ENCODE assay signal across 17 cellular contexts in genomic region chr18:42915240-42915791, GRCh38.
DNase-seq lines count a peak whose midpoint lies in the region; ATAC-seq and TF ChIP-seq lines count a peak whose summit lies in the region.
"Had no signal": no experiment of that assay in that cellular context is flagged by ENCODE, and none has a peak within 500 bp of the region (broad histone marks: within the 10 kb centered on the region; RNA-seq: fewer than 3 reads in every experiment).

No MANE protein-coding gene starts in this region.

- CTCF ChIA-PET in HEK293 (lab: Yijun Ruan, JAX), result interaction anchor here (0.7 to 0.9 kb wide), 2 partner anchors 8 to 814 kb away, joined by 3 read pairs; no protein-coding TSS in a partner anchor
- CTCF ChIA-PET in MCF 10A (lab: Yijun Ruan, JAX), result interaction anchor here (0.7 kb wide), 1 partner anchor 319 kb away, joined by 3 read pairs; no protein-coding TSS in a partner anchor

- H3K36me3 Mint-ChIP-seq in MCF 10A (ENCODE audit: insufficient read depth, unreplicated experiment), result no peaks in the 10 kb centered on the region

- TF ChIP-seq POLR2A in prostate gland (IDR thresholded peaks at IDR 0.05), result no peak

- H3K4me1 ChIP-seq in HEK293 (ENCODE audit: control insufficient read depth, insufficient read depth, low read length) (peaks cover 7% of the 10 kb centered on the region; the same call in 1 of the 2 replicates), prostate gland (replicated peaks) (no peaks in the 10 kb centered on the region)
- H3K4me1 ChIP-seq: BE2C, suprapubic skin, vagina had no signal

- no TSS peak for BruUV-seq in MCF 10A (replicated peaks; lab: Mats Ljungman, UMichigan)

- H3K27ac Mint-ChIP-seq in MCF 10A (ENCODE audit: low read depth, unreplicated experiment), result no peak overlapping the region

- POLR2A ChIA-PET in HEK293 (lab: Yijun Ruan, JAX), result no interaction called here
- POLR2A ChIA-PET in MCF 10A (lab: Yijun Ruan, JAX), result no interaction called here

- 47% methylated on average over 3 of the region's 3 CpGs for WGBS in prostate gland

- H3K9me3 ChIP-seq in HEK293 (ENCODE audit: control insufficient read depth, insufficient read depth, low read depth, low read length) (no peaks in the 10 kb centered on the region), prostate gland (no peaks in the 10 kb centered on the region)
- H3K9me3 ChIP-seq: BE2C, vagina had no signal

- no peak overlapping the region for H3K27ac ChIP-seq in HEK293 (ENCODE audit: extremely low read depth, low read depth, low read length)
- no peak overlapping the region for H3K27ac ChIP-seq in prostate gland
- H3K27ac ChIP-seq: skin epidermis, suprapubic skin, vagina had no signal

- TF ChIP-seq CTCF in HEK293 (tag by site-specific recombination; IDR thresholded peaks at IDR 0.05) (no peak), prostate gland (IDR thresholded peaks at IDR 0.05) (no peak), MCF 10A (IDR thresholded peaks at IDR 0.05; ENCODE audit: unreplicated experiment) (no peak)

- no peak overlapping the region for H3K4me3 ChIP-seq in HEK293 (ENCODE audit: low read depth, low read length)
- no peak overlapping the region for H3K4me3 ChIP-seq in prostate gland
- H3K4me3 ChIP-seq: skin epidermis, suprapubic skin, vagina had no signal

- DNase-seq in NCI-H2107 (lab: John Stamatoyannopoulos, UW) (peak; percentile 29), SHP77 treated with DMSO at 0.1 percent for 48 hours (lab: John Stamatoyannopoulos, UW) (peak; percentile 72), superior temporal gyrus (ENCODE audit: extremely low spot score) (peak; percentile 16), prostate gland (ENCODE audit: low spot score) (no peak), MCF 10A (ENCODE audit: unreplicated experiment) (no peak)
- DNase-seq: activated naive CD4-positive, alpha-beta T cell treated with anti-CD3 and anti-CD28 coated beads, Interleukin-2, amount 50 U/mL, for 16 hours; activated T-cell treated with anti-CD3 and anti-CD28 coated beads for 4 hours; BE2C; Kasumi-1; NCI-H2171; stimulated activated CD4-positive, alpha-beta T cell treated with anti-CD3 and anti-CD28 coated beads, Interleukin-4, amount 100 ng/mL, for 24 hours; SW 1271 had no signal

- peaks cover 8% of the 10 kb centered on the region for H3K27me3 Mint-ChIP-seq in MCF 10A (ENCODE audit: insufficient read depth, unreplicated experiment)

- ATAC-seq in HG03469 (IDR thresholded peaks at IDR 0.05; ENCODE audit: unreplicated experiment), result no peak

- intact Hi-C loops in prostate gland (cut with DNase I), result no loop called here
- intact Hi-C loops in MCF 10A (cut with micrococcal nuclease), result no loop called here

- no peaks in the 10 kb centered on the region for H3K4me1 Mint-ChIP-seq in MCF 10A (ENCODE audit: insufficient read depth, unreplicated experiment)

- H3K9me3 Mint-ChIP-seq in MCF 10A (ENCODE audit: unreplicated experiment), result no peaks in the 10 kb centered on the region

- H3K36me3 ChIP-seq in HEK293 (ENCODE audit: control insufficient read depth in 2 of 2, insufficient read depth in 1 of 2, low read length in 2 of 2) (no peaks in the 10 kb centered on the region), prostate gland (no peaks in the 10 kb centered on the region)
- H3K36me3 ChIP-seq: BE2C, suprapubic skin, vagina had no signal

- H3K27me3 ChIP-seq in prostate gland (replicated peaks; ENCODE audit: insufficient read depth), result no peaks in the 10 kb centered on the region
- H3K27me3 ChIP-seq: BE2C, suprapubic skin, vagina had no signal

- H3K4me3 Mint-ChIP-seq in MCF 10A (ENCODE audit: unreplicated experiment), result no peak overlapping the region

TF ChIP-seq in HEK293, 187 proteins besides CTCF, POLR2A, EP300 and RAD21:
- TF ChIP-seq ZNF510 (tag by site-specific recombination; IDR thresholded peaks at IDR 0.05; ENCODE audit: insufficient replicate concordance) (peak; percentile 8), INSM2 (tag by site-specific recombination; IDR thresholded peaks at IDR 0.05) (no peak)
- TF ChIP-seq, protein P1, sequence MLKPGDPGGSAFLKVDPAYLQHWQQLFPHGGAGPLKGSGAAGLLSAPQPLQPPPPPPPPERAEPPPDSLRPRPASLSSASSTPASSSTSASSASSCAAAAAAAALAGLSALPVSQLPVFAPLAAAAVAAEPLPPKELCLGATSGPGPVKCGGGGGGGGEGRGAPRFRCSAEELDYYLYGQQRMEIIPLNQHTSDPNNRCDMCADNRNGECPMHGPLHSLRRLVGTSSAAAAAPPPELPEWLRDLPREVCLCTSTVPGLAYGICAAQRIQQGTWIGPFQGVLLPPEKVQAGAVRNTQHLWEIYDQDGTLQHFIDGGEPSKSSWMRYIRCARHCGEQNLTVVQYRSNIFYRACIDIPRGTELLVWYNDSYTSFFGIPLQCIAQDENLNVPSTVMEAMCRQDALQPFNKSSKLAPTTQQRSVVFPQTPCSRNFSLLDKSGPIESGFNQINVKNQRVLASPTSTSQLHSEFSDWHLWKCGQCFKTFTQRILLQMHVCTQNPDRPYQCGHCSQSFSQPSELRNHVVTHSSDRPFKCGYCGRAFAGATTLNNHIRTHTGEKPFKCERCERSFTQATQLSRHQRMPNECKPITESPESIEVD (tag by site-specific recombination; IDR thresholded peaks at IDR 0.05), result 0 out of 2 replicates have a peak, but pooled peaks have one; percentile 12

Comparison
In these comparisons a context has a peak if more than half of its experiments do, and no peak if none do; other contexts are left out.
1. DNase-seq: peak in NCI-H2107 (single experiment), SHP77 treated with DMSO at 0.1 percent for 48 hours (single experiment) and superior temporal gyrus (single experiment); none in prostate gland (single experiment) and MCF 10A (single experiment).